ENCODE assay signal across 9 cellular contexts in the genomic region with DNA sequence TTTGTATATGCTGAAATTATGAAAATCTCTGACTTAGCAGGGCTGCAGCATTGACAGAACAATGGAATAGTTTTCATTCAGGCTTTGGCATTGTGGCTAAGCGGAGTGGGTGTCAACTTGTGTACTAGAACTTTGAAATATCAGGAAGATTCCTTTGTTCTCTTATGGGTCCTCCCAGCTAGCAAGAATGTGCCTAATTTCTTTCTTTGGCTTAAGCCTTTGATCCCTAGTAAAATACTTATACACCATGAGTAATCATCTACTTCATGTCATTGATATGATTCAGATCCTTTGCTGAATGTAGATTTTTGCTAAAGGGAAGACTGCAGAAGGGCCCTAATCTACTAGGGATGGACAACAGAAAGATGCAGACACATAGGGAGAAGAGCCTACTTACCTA. TPM values are rescaled to one million over a fixed set of nuclear protein-coding genes. Genes with fewer than 3 reads are reported as not detected.
DNase-seq lines count a peak whose midpoint lies in the region; ATAC-seq and TF ChIP-seq lines count a peak whose summit lies in the region.
"Had no signal": no experiment of that assay in that cellular context is flagged by ENCODE, and none has a peak within 500 bp of the region (broad histone marks: within the 10 kb centered on the region; RNA-seq: fewer than 3 reads in every experiment).

No MANE protein-coding gene starts in this region.

- H2AFZ ChIP-seq in GM23248 = no peak overlapping the region

- peak overlapping the region; percentile 86 for H3K27ac ChIP-seq in GM23248
- peak overlapping the region in 3 of 4 donors; percentile 45 to 51 (median 49) for H3K27ac ChIP-seq in esophagus squamous epithelium
- H3K27ac ChIP-seq in endodermal cell (ENCODE audit: low read depth, low read length) = no peak overlapping the region

- peak overlapping the region; percentile 78 for H3K4me2 ChIP-seq in GM23248 (ENCODE audit: unreplicated experiment)

- H3K9me2 ChIP-seq in GM23248 (ENCODE audit: insufficient read depth) = no peaks in the 10 kb centered on the region

- H3F3A ChIP-seq in GM23248 (ENCODE audit: insufficient read depth) = peaks cover 30% of the 10 kb centered on the region

- H3K9me3 ChIP-seq in GM23248 (ENCODE audit: low read depth) (no peaks in the 10 kb centered on the region), esophagus squamous epithelium (no peaks in the 10 kb centered on the region), endodermal cell (ENCODE audit: control insufficient read depth, low read length) (peaks cover 11% of the 10 kb centered on the region)

- peaks cover 5% of the 10 kb centered on the region for H4K20me1 ChIP-seq in GM23248 (ENCODE audit: insufficient read depth)

- 5 to 9% methylated on average over 1 of the region's 1 CpG for WGBS in GM23248 (ENCODE audit: low coverage in 1 of 2, low lambda C conversion rate in 2 of 2, missing lambda C conversion rate in 2 of 2), 2 experiments
- WGBS in esophagus squamous epithelium, 2 donors = 27 to 32% methylated on average over 1 of the region's 1 CpG
- WGBS in endodermal cell (ENCODE audit: insufficient coverage in 1 of 2, insufficient read length in 1 of 2), 2 experiments = 69 to 97% methylated on average over 1 of the region's 1 CpG

- no peak overlapping the region for H3K4me3 Mint-ChIP-seq in endodermal cell

- in situ Hi-C loops in GM23248 (cut with MboI) = no loop called here

- intact Hi-C loops in esophagus squamous epithelium (cut with DNase I) = no loop called here

- H3K27me3 ChIP-seq in GM23248 (replicated peaks; ENCODE audit: insufficient read depth) = no peaks in the 10 kb centered on the region
- H3K27me3 ChIP-seq in esophagus squamous epithelium = no peaks in the 10 kb centered on the region
- no peaks in the 10 kb centered on the region for H3K27me3 ChIP-seq in endodermal cell (ENCODE audit: control insufficient read depth, insufficient read depth, low read length, poor library complexity, severe bottlenecking)

- H3K4me3 ChIP-seq in GM23248 = peak overlapping the region; percentile 50
- no peak overlapping the region for H3K4me3 ChIP-seq in esophagus squamous epithelium
- no peak overlapping the region for H3K4me3 ChIP-seq in endodermal cell (ENCODE audit: low read length)

- peaks cover 14% of the 10 kb centered on the region for H3K4me1 Mint-ChIP-seq in endodermal cell

- peaks cover 8% of the 10 kb centered on the region for H3K9me3 Mint-ChIP-seq in endodermal cell

- H3K9ac ChIP-seq in GM23248 (peak overlapping the region; percentile 56), endodermal cell (ENCODE audit: extremely low read depth, low read length, poor library complexity, severe bottlenecking) (no peak overlapping the region)

- DNase-seq in GM23248 (peak; percentile 81), RKO (ENCODE audit: low spot score) (peak; percentile 79), esophagus squamous epithelium (lab: John Stamatoyannopoulos, UW) (no peak), renal cortical epithelial cell (ENCODE audit: low read depth) (peak; percentile 58), endodermal cell (no peak), GF-D8 (lab: John Stamatoyannopoulos, UW) (no peak), NCI-H2107 treated with DMSO at 0.1 percent for 48 hours (lab: John Stamatoyannopoulos, UW; ENCODE audit: unreplicated experiment) (no peak)
- DNase-seq: NCI-H2029 treated with DMSO at 0.1 percent for 48 hours had no signal

- H3K36me3 ChIP-seq in GM23248 (ENCODE audit: low read depth) (0 out of 2 replicates have a peak, but pooled peaks cover 5% of the 10 kb centered on the region), esophagus squamous epithelium (peaks cover 0 to 11% (median 0%) of the 10 kb centered on the region in 3 donors), endodermal cell (ENCODE audit: control insufficient read depth, insufficient read depth, low read length) (peaks cover 23% of the 10 kb centered on the region)

- no peak for ATAC-seq in HG03097 (IDR thresholded peaks at IDR 0.05; ENCODE audit: low FRiP score, unreplicated experiment)

- H3K27ac Mint-ChIP-seq in endodermal cell = no peak overlapping the region

- peaks cover 30% of the 10 kb centered on the region for H3K36me3 Mint-ChIP-seq in endodermal cell (ENCODE audit: low read depth)

- H3K4me1 ChIP-seq in GM23248 (ENCODE audit: insufficient read depth) (peaks cover 41% of the 10 kb centered on the region), esophagus squamous epithelium (peaks cover 20 to 52% (median 28%) of the 10 kb centered on the region in 3 donors), endodermal cell (ENCODE audit: control insufficient read depth, insufficient read depth, low read length) (no peaks in the 10 kb centered on the region)

- no peaks in the 10 kb centered on the region for H3K27me3 Mint-ChIP-seq in endodermal cell (ENCODE audit: insufficient read depth)

- no peak for TF ChIP-seq POLR2A in esophagus squamous epithelium (IDR thresholded peaks at IDR 0.05)

- peaks cover 93% of the 10 kb centered on the region for H3K79me2 ChIP-seq in GM23248 (ENCODE audit: insufficient read depth)

- TF ChIP-seq CTCF in esophagus squamous epithelium (IDR thresholded peaks at IDR 0.05) = no peak
- TF ChIP-seq CTCF in endodermal cell (conservative IDR thresholded peaks at IDR 0.05) = no peak

RNA-seq across cellular contexts. Expression of a gene that starts 6.2 kb away (rescaled TPM):
- total RNA-seq in GM23248 (2014; rRNA removed; shearing (Covaris generic)) = 12.0 and 13.3 TPM in 2 replicates
- 5.1 and 7.2 TPM in 2 replicates for polyA plus RNA-seq in GM23248 (2016; fragmentation: Nextera tagmentation; extraction: Ambion mirVana)
- total RNA-seq in esophagus squamous epithelium (10 to 100 TPM; 15.7 to 26.1 (median 21.6) TPM), renal cortical epithelial cell (44.1 and 74.8 TPM in 2 replicates), endodermal cell (10 to 100 TPM; 44.0 to 54.5 TPM)
- 28.2 TPM for polyA plus RNA-seq in endodermal cell (2013, experiment 1 of 2)
- 20.6 TPM for polyA plus RNA-seq in endodermal cell (2013, experiment 2 of 2)

RNA-seq across cellular contexts. Expression of a gene that starts 11.3 kb away (rescaled TPM):
- total RNA-seq in GM23248 (2014; rRNA removed; shearing (Covaris generic)) = 19.7 and 34.4 TPM in 2 replicates
- polyA plus RNA-seq in GM23248 (2016; fragmentation: Nextera tagmentation; extraction: Ambion mirVana) = 110 and 117 TPM in 2 replicates
- 10 to 100 TPM; 12.4 to 29.9 (median 22.7) TPM for total RNA-seq in esophagus squamous epithelium
- 18.2 and 19.1 TPM in 2 replicates for total RNA-seq in renal cortical epithelial cell
- total RNA-seq in endodermal cell = 100 to 1,000 TPM in 1 of 2 donors, 10 to 100 TPM in 1; 74.7 to 102 TPM
- polyA plus RNA-seq in endodermal cell (2013, experiment 1 of 2) = 133 TPM
- polyA plus RNA-seq in endodermal cell (2013, experiment 2 of 2) = 120 TPM

Comparison
In these comparisons a context has a peak if more than half of its experiments do, and no peak if none do; other contexts are left out.
1. DNase-seq: peak in GM23248 (single experiment), RKO (single experiment) and renal cortical epithelial cell (single experiment); none in esophagus squamous epithelium (single experiment), endodermal cell (single experiment), GF-D8 (single experiment) and NCI-H2107 treated with DMSO at 0.1 percent for 48 hours (single experiment).